10 cellular contexts compared by ENCODE assay signal in genomic region chr10:99432047-99432446, GRCh38. TPM values are rescaled to one million over a fixed set of nuclear protein-coding genes. Genes with fewer than 3 reads are reported as not detected.
DNase-seq lines count a peak whose midpoint lies in the region; ATAC-seq, FAIRE-seq and TF ChIP-seq lines count a peak whose summit lies in the region.
"Had no signal": no experiment of that assay in that cellular context is flagged by ENCODE, and none has a peak within 500 bp of the region (broad histone marks: within the 10 kb centered on the region; RNA-seq: fewer than 3 reads in every experiment).

No MANE protein-coding gene starts in this region.

- H3K4me1 ChIP-seq in SK-N-SH (ENCODE audit: control insufficient read depth in 1 of 2, insufficient read depth in 2 of 2, low read depth in 1 of 2, low read length in 1 of 2) (peaks cover 8 to 10% of the 10 kb centered on the region in 2 experiments; a peak in 2 of 4 replicates), PC-9 (replicated peaks; ENCODE audit: insufficient read depth) (no peaks in the 10 kb centered on the region), esophagus squamous epithelium (peaks cover 4 to 81% (median 11%) of the 10 kb centered on the region in 3 donors), sigmoid colon (peaks cover 0 to 64% (median 58%) of the 10 kb centered on the region in 4 donors)

- CTCF ChIA-PET in SK-N-SH (lab: Yijun Ruan, JAX) = interaction anchor here (8.6 kb wide), 1 partner anchor 177 kb away, joined by 118 read pairs; no protein-coding TSS in a partner anchor
- CTCF ChIA-PET in PC-9 (lab: Charles Lee) = no interaction called here

- no peak for TF ChIP-seq EP300 in SK-N-SH (IDR thresholded peaks at IDR 0.05; ENCODE audit: borderline replicate concordance in 1 of 2, low read depth in 1 of 2, low read length in 1 of 2)
- no peak for TF ChIP-seq EP300 in sigmoid colon (IDR thresholded peaks at IDR 0.05)

- H3K27me3 ChIP-seq in SK-N-SH (ENCODE audit: insufficient read depth) = no peaks in the 10 kb centered on the region
- no peaks in the 10 kb centered on the region for H3K27me3 ChIP-seq in PC-9 (ENCODE audit: insufficient read depth, low read depth)
- no peaks in the 10 kb centered on the region for H3K27me3 ChIP-seq in esophagus squamous epithelium
- H3K27me3 ChIP-seq in sigmoid colon = no peaks in the 10 kb centered on the region
- H3K27me3 ChIP-seq: neutrophil had no signal

- no peak for TF ChIP-seq CTCF in SK-N-SH (IDR thresholded peaks at IDR 0.05)
- no peak for TF ChIP-seq CTCF in PC-9 (conservative IDR thresholded peaks at IDR 0.05)
- TF ChIP-seq CTCF in esophagus squamous epithelium (IDR thresholded peaks at IDR 0.05) = no peak
- no peak for TF ChIP-seq CTCF in sigmoid colon (IDR thresholded peaks at IDR 0.05)

- FAIRE-seq in GM19239 (lab: Jason Lieb, UNC) = no peak
- FAIRE-seq: HTR-8/SVneo had no signal

- no peak overlapping the region for H3K27ac ChIP-seq in SK-N-SH (ENCODE audit: low read depth in 2 of 2, low read length in 1 of 2)
- H3K27ac ChIP-seq in PC-9 = no peak overlapping the region
- H3K27ac ChIP-seq in esophagus squamous epithelium = peak overlapping the region in 3 of 4 donors; percentile 95 to 98 (median 97)
- peak overlapping the region; percentile 90 to 97 (median 94) for H3K27ac ChIP-seq in sigmoid colon

- peak overlapping the region; percentile 89 for H3K4me2 ChIP-seq in SK-N-SH
- peak overlapping the region; percentile 93 for H3K4me2 ChIP-seq in PC-9

- WGBS in SK-N-SH (ENCODE audit: low lambda C conversion rate) = 94% methylated on average over 4 of the region's 4 CpGs
- 82 to 86% methylated on average over 4 of the region's 4 CpGs for WGBS in esophagus squamous epithelium, 2 donors
- WGBS in sigmoid colon, 2 donors = 94 to 97% methylated on average over 4 of the region's 4 CpGs

- intact Hi-C loops in PC-9 (cut with micrococcal nuclease; ENCODE audit: unreplicated experiment) (loop anchor here (10.0 kb wide), 1 partner anchor 353 kb away; the partner anchor contains the start of gene ABCC2), esophagus squamous epithelium (cut with DNase I) (no loop called here), sigmoid colon (cut with DNase I) (loop anchor here (5.0 kb wide), 2 partner anchors 105 to 280 kb away; no protein-coding TSS in a partner anchor)

- ATAC-seq in SK-N-SH treated with all-trans-retinoic acid at 6 μM for 48 hours (no peak), HG03135 (IDR thresholded peaks at IDR 0.05; ENCODE audit: unreplicated experiment) (no peak)

- POLR2A ChIA-PET in SK-N-SH (lab: Yijun Ruan, JAX) (no interaction called here), PC-9 (lab: Charles Lee; ENCODE audit: unreplicated experiment) (no interaction called here)

- H3F3A ChIP-seq in SK-N-SH (replicated peaks; ENCODE audit: insufficient read depth) (peaks cover 7% of the 10 kb centered on the region), PC-9 (ENCODE audit: insufficient read depth, low read depth) (peaks cover 4% of the 10 kb centered on the region; the same call in 1 of the 2 replicates)

- H3K9ac ChIP-seq in SK-N-SH = peak overlapping the region; percentile 75; the same call in 1 of the 2 replicates

- TF ChIP-seq RAD21 in SK-N-SH (IDR thresholded peaks at IDR 0.05; ENCODE audit: low read length) = no peak

- H2AFZ ChIP-seq in SK-N-SH (ENCODE audit: low read depth) (no peak overlapping the region), PC-9 (no peak overlapping the region)

- no peak overlapping the region for H3K4me3 ChIP-seq in SK-N-SH (ENCODE audit: low read depth in 2 of 2, low read length in 1 of 2)
- peak overlapping the region; percentile 88; the same call in 1 of the 2 replicates for H3K4me3 ChIP-seq in PC-9
- peak overlapping the region in 3 of 4 donors; percentile 72 to 92 (median 89) for H3K4me3 ChIP-seq in esophagus squamous epithelium
- H3K4me3 ChIP-seq in sigmoid colon = peak overlapping the region in 2 of 4 donors; percentile 71 to 84

- H3K9me3 ChIP-seq in SK-N-SH (no peaks in the 10 kb centered on the region), PC-9 (ENCODE audit: insufficient read depth, low read depth) (no peaks in the 10 kb centered on the region), esophagus squamous epithelium (no peaks in the 10 kb centered on the region), sigmoid colon (no peaks in the 10 kb centered on the region)
- H3K9me3 ChIP-seq: neutrophil had no signal

- H3K79me2 ChIP-seq in SK-N-SH (ENCODE audit: insufficient read depth) (peaks cover 57% of the 10 kb centered on the region), PC-9 (ENCODE audit: low read depth) (peaks cover 36% of the 10 kb centered on the region)

- no peak for TF ChIP-seq POLR2A in esophagus squamous epithelium (IDR thresholded peaks at IDR 0.05)
- no peak for TF ChIP-seq POLR2A in sigmoid colon (IDR thresholded peaks at IDR 0.05)

- DNase-seq in SK-N-SH (no peak), PC-9 (no peak), esophagus squamous epithelium (lab: John Stamatoyannopoulos, UW) (no peak), sigmoid colon (no peak), SIG-M5 (lab: John Stamatoyannopoulos, UW) (no peak), GM19239 (ENCODE audit: insufficient read length, low spot score) (no peak)

- no TSS peak for BruUV-seq in PC-9 (replicated peaks; lab: Mats Ljungman, UMichigan)

- H4K20me1 ChIP-seq in SK-N-SH (ENCODE audit: insufficient read depth) (0 out of 2 replicates have a peak, but pooled peaks cover 2% of the 10 kb centered on the region), PC-9 (ENCODE audit: insufficient read depth) (no peaks in the 10 kb centered on the region)

- H3K36me3 ChIP-seq in SK-N-SH (replicated peaks in 1 of 2; ENCODE audit: control insufficient read depth in 1 of 2, insufficient read depth in 2 of 2, low read length in 1 of 2) (peaks cover 5 to 6% of the 10 kb centered on the region in 2 experiments), PC-9 (ENCODE audit: low read depth) (no peaks in the 10 kb centered on the region), esophagus squamous epithelium (peaks cover 0 to 9% (median 0%) of the 10 kb centered on the region in 3 donors), sigmoid colon (peaks cover 0 to 5% (median 0%) of the 10 kb centered on the region in 4 donors)
- H3K36me3 ChIP-seq: neutrophil had no signal

- H3K9me2 ChIP-seq in SK-N-SH (no peaks in the 10 kb centered on the region), PC-9 (ENCODE audit: insufficient read depth) (no peaks in the 10 kb centered on the region)

TF ChIP-seq in SK-N-SH, 30 proteins besides CTCF, POLR2A, EP300 and RAD21 (continues in another document):
- TF ChIP-seq POLR2AphosphoS5 (IDR thresholded peaks at IDR 0.05; ENCODE audit: low read depth, low read length) = no peak
- no peak for TF ChIP-seq REST (IDR thresholded peaks at IDR 0.05; ENCODE audit: low read depth, low read length)

TF ChIP-seq in SK-N-SH treated with all-trans-retinoic acid at 6 μM for 48 hours, 23 proteins besides CTCF, POLR2A, EP300 and RAD21 (continues in another document):
- TF ChIP-seq RARB (CRISPR knock-in tag; IDR thresholded peaks at IDR 0.05) (no peak), CREB5 (CRISPR knock-in tag; IDR thresholded peaks at IDR 0.05; ENCODE audit: low read depth) (no peak), BACH2 (CRISPR knock-in tag; IDR thresholded peaks at IDR 0.05; ENCODE audit: borderline replicate concordance) (no peak), ISL1 (CRISPR knock-in tag; IDR thresholded peaks at IDR 0.05) (no peak), ZNF8 (CRISPR knock-in tag; IDR thresholded peaks at IDR 0.05) (no peak), ZC3H10 (CRISPR knock-in tag; IDR thresholded peaks at IDR 0.05) (no peak), ZFP3 (CRISPR knock-in tag; IDR thresholded peaks at IDR 0.05) (no peak)
- TF ChIP-seq, protein P1, sequence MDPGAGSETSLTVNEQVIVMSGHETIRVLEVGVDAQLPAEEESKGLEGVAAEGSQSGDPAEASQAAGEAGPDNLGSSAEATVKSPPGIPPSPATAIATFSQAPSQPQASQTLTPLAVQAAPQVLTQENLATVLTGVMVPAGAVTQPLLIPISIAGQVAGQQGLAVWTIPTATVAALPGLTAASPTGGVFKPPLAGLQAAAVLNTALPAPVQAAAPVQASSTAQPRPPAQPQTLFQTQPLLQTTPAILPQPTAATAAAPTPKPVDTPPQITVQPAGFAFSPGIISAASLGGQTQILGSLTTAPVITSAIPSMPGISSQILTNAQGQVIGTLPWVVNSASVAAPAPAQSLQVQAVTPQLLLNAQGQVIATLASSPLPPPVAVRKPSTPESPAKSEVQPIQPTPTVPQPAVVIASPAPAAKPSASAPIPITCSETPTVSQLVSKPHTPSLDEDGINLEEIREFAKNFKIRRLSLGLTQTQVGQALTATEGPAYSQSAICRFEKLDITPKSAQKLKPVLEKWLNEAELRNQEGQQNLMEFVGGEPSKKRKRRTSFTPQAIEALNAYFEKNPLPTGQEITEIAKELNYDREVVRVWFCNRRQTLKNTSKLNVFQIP (CRISPR knock-in tag; IDR thresholded peaks at IDR 0.05; ENCODE audit: borderline replicate concordance, low read depth) = no peak

RNA-seq across cellular contexts. Expression of gene GOT1, which starts 1.6 kb away (rescaled TPM):
- polyA plus RNA-seq in SK-N-SH (2012; rRNA removed) = 9.8 and 10.9 TPM in 2 replicates
- 9.8 and 10.7 TPM in 2 replicates for polyA plus RNA-seq in SK-N-SH (2012; cell fraction: cytosol; rRNA removed)
- 15.6 and 17.4 TPM in 2 replicates for polyA plus RNA-seq in SK-N-SH (2012; cell fraction: nucleus; rRNA removed)
- total RNA-seq in PC-9 (2021) = 27.5 and 28.6 TPM in 2 replicates
- total RNA-seq in esophagus squamous epithelium = 10 to 100 TPM; 45.8 to 65.1 (median 51.0) TPM
- total RNA-seq in sigmoid colon = 10 to 100 TPM; 13.4 to 29.6 (median 15.4) TPM
- polyA plus RNA-seq in sigmoid colon = 10 to 100 TPM; 61.9 to 73.5 (median 64.7) TPM

Comparison
In these comparisons a context has a peak if more than half of its experiments do, and no peak if none do; other contexts are left out.
1. H3K27ac ChIP-seq: peak in esophagus squamous epithelium (3 of 4) and sigmoid colon (4 of 4); none in SK-N-SH (0 of 2) and PC-9 (single experiment).
2. H3K4me3 ChIP-seq: peak in PC-9 (single experiment) and esophagus squamous epithelium (3 of 4); none in SK-N-SH (0 of 2).